In genomic region chr6:41920921-41921711, GRCh38 we compare ENCODE assay signal across 8 cellular contexts. TPM values are rescaled to one million over a fixed set of nuclear protein-coding genes. Genes with fewer than 3 reads are reported as not detected.
DNase-seq lines count a peak whose midpoint lies in the region; ATAC-seq and TF ChIP-seq lines count a peak whose summit lies in the region.

Gene BYSL (plus strand): TSS chr6:41921499. CDS start chr6:41921563, 64 bp downstream.
Gene MED20 (minus strand): TSS chr6:41921139. CDS start chr6:41921018, 121 bp downstream.

- H3K4me1 Mint-ChIP-seq in WTC11 = peaks cover 23% of the 10 kb centered on the region

- DNase-seq in AG09319 (ENCODE audit: extremely low read depth, low read depth) (peak; percentile 80), NCI-H2227 treated with DMSO at 0.1 percent for 48 hours (lab: John Stamatoyannopoulos, UW) (peak; percentile 95), WTC11 (ENCODE audit: low spot score) (peak; percentile 92), cardiac fibroblast (ENCODE audit: low read depth in 2 of 2) (peak; percentile 95 to 97), inferior parietal cortex (ENCODE audit: extremely low spot score) (peak; percentile 99), spleen (peak; percentile 97)

- ATAC-seq in GM18909 (IDR thresholded peaks at IDR 0.05; ENCODE audit: poor library complexity, unreplicated experiment) (peak; percentile 91), HG03175 (IDR thresholded peaks at IDR 0.05; ENCODE audit: unreplicated experiment) (peak; percentile 93), WTC11 (peak; percentile 83)

- H3K36me3 ChIP-seq in spleen = peaks cover 0 to 34% (median 10%) of the 10 kb centered on the region in 6 donors

- H3K36me3 Mint-ChIP-seq in WTC11 = peaks cover 29% of the 10 kb centered on the region

- CTCF ChIA-PET in WTC11 (lab: Charles Lee) = interaction anchor here (0.5 to 4.2 kb wide), 67 partner anchors 9 to 1004 kb away, joined by 3 to 112 read pairs (median 4); partner anchors contain the start of genes CCND3, FRS3, MRPS10 and TAF8

- H3K4me3 ChIP-seq in cardiac fibroblast (replicated peaks in 1 of 2; ENCODE audit: low read depth in 2 of 2, low read length in 2 of 2) (peak within 1 kb of the TSS; percentile 93 to 94), spleen (peak within 1 kb of the TSS; percentile 60 to 89 (median 81))

- TF ChIP-seq CTCF in AG09319 (IDR thresholded peaks at IDR 0.05; ENCODE audit: low read depth, low read length) = peak; percentile 94
- TF ChIP-seq CTCF in WTC11 (IDR thresholded peaks at IDR 0.05) = peak; percentile 91
- peak; percentile 98 for TF ChIP-seq CTCF in cardiac fibroblast (IDR thresholded peaks at IDR 0.05; ENCODE audit: low read depth, low read length)
- peak; percentile 97 to 100 (median 99) for TF ChIP-seq CTCF in spleen (IDR thresholded peaks at IDR 0.05 in 8 of 11, conservative IDR thresholded peaks at IDR 0.05 in 3 of 11)

- peak; percentile 49 to 81 (median 56) for TF ChIP-seq POLR2A in spleen (IDR thresholded peaks at IDR 0.05)

- H3K4me1 ChIP-seq in spleen = peaks cover 25 to 80% (median 49%) of the 10 kb centered on the region in 6 donors

- H3K27me3 Mint-ChIP-seq in WTC11 (ENCODE audit: low read depth) = no peaks in the 10 kb centered on the region

- H3K27me3 ChIP-seq in spleen (replicated peaks in 1 of 7) = no peaks in the 10 kb centered on the region

- intact Hi-C loops in spleen (cut with DNase I; ENCODE audit: low total_unique reads) = no loop called here

- peak within 1 kb of the TSS; percentile 98 for H3K4me3 Mint-ChIP-seq in WTC11

- POLR2A ChIA-PET in WTC11 (lab: Charles Lee) = interaction anchor here (0.6 to 1.7 kb wide), 12 partner anchors 9 to 134 kb away, joined by 3 to 9 read pairs (median 4); partner anchors contain the start of genes TAF8, TOMM6 and USP49

- H3K27ac ChIP-seq in spleen = peak within 1 kb of the TSS; percentile 93 to 100 (median 98)

- peak within 1 kb of the TSS; percentile 100 for H3K27ac Mint-ChIP-seq in WTC11

- no peaks in the 10 kb centered on the region for H3K9me3 ChIP-seq in spleen

- H3K9me3 Mint-ChIP-seq in WTC11 = no peaks in the 10 kb centered on the region

- WGBS in spleen, 5 donors = 0 to 1% (median 0%) methylated on average over 44 to 55 of the region's 55 CpGs

TF ChIP-seq in WTC11, 78 proteins besides CTCF, POLR2A, EP300 and RAD21 (continues in another document):
- TF ChIP-seq ZNF671 (CRISPR knock-in tag; IDR thresholded peaks at IDR 0.05) = no peak
- no peak for TF ChIP-seq SOX15 (CRISPR knock-in tag; IDR thresholded peaks at IDR 0.05)
- no peak for TF ChIP-seq USF2 (CRISPR knock-in tag; IDR thresholded peaks at IDR 0.05)
- no peak; the same call in 1 of the 2 replicates for TF ChIP-seq ARID4B (CRISPR knock-in tag; IDR thresholded peaks at IDR 0.05; ENCODE audit: borderline replicate concordance)
- TF ChIP-seq ZNF416 (CRISPR knock-in tag; IDR thresholded peaks at IDR 0.05) = no peak
- TF ChIP-seq NR1H2 (CRISPR knock-in tag; IDR thresholded peaks at IDR 0.05) = no peak
- TF ChIP-seq CREM (CRISPR knock-in tag; IDR thresholded peaks at IDR 0.05) = peak; percentile 98
- TF ChIP-seq FOXK1 (CRISPR knock-in tag; IDR thresholded peaks at IDR 0.05) = peak; percentile 80
- no peak for TF ChIP-seq RORB (CRISPR knock-in tag; IDR thresholded peaks at IDR 0.05)
- no peak for TF ChIP-seq ZNF263 (CRISPR knock-in tag; IDR thresholded peaks at IDR 0.05; ENCODE audit: low read depth)
- no peak for TF ChIP-seq FOXP1 (CRISPR knock-in tag; IDR thresholded peaks at IDR 0.05; ENCODE audit: borderline replicate concordance)
- TF ChIP-seq NR3C1 (CRISPR knock-in tag; conservative IDR thresholded peaks at IDR 0.05; ENCODE audit: low read depth) = no peak
- TF ChIP-seq ZNF532 (CRISPR knock-in tag; IDR thresholded peaks at IDR 0.05; ENCODE audit: borderline replicate concordance) = no peak
- TF ChIP-seq ZMAT4 (CRISPR knock-in tag; IDR thresholded peaks at IDR 0.05) = no peak
- no peak for TF ChIP-seq NR2C2 (CRISPR knock-in tag; IDR thresholded peaks at IDR 0.05)
- no peak for TF ChIP-seq E2F1 (CRISPR knock-in tag; IDR thresholded peaks at IDR 0.05)

RNA-seq across cellular contexts. Expression of gene BYSL, which starts in this region (rescaled TPM):
- total RNA-seq in WTC11 (2021) (40.3 to 50.8 TPM (median 43.8 TPM) in 3 replicates), spleen (10 to 100 TPM in 4 of 7 donors, 1 to 10 TPM in 3; 5.9 to 19.7 (median 11.3) TPM)
- 10 to 100 TPM in 1 of 3 donors, 1 to 10 TPM in 2; 7.6 to 11.5 (median 8.8) TPM for polyA plus RNA-seq in spleen

RNA-seq across cellular contexts. Expression of gene MED20, which starts in this region (rescaled TPM):
- total RNA-seq in WTC11 (2021) = 37.5 to 42.4 TPM (median 38.9 TPM) in 3 replicates
- total RNA-seq in spleen = 10 to 100 TPM; 11.3 to 21.5 (median 15.9) TPM
- 1 to 10 TPM; 5.3 to 8.6 (median 6.4) TPM for polyA plus RNA-seq in spleen

Comparison
In these comparisons a context has a peak if more than half of its experiments do, and no peak if none do; other contexts are left out.
1. Peak in every context shown above with its lines: DNase-seq, ATAC-seq, H3K4me3 ChIP-seq and H3K27ac ChIP-seq.